36 cellular contexts compared by ENCODE assay signal in the genomic region with DNA sequence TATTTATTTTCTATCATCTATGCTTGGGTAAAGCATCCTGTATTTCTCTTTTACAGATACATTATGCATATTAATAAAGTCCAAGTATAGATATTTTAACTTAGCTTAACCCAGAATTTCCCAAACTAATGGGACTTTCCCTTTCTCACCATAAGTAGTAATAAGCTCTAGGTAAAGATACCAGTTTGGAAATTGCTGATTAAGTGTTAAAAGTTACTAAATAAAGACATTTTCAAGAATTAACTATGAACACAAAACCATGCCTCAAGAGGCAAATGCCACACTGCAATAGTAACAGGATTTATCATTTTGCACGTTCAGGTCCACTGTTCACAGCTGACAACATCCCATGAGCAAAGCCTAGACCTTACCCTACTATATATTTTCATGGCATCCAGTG.
DNase-seq lines count a peak whose midpoint lies in the region; ATAC-seq, FAIRE-seq and TF ChIP-seq lines count a peak whose summit lies in the region.
"Had no signal": no experiment of that assay in that cellular context is flagged by ENCODE, and none has a peak within 500 bp of the region (broad histone marks: within the 10 kb centered on the region; RNA-seq: fewer than 3 reads in every experiment).

No MANE protein-coding gene starts in this region.

- H3K9me2 ChIP-seq in PC-9 (ENCODE audit: insufficient read depth) = no peaks in the 10 kb centered on the region; the same call in 1 of the 2 replicates

- POLR2A ChIA-PET in HepG2 (lab: Yijun Ruan, JAX) = no interaction called here
- POLR2A ChIA-PET in A549 (lab: Yijun Ruan, JAX) = no interaction called here
- POLR2A ChIA-PET in PC-9 (lab: Charles Lee; ENCODE audit: unreplicated experiment) = interaction anchor here (0.7 kb wide), 1 partner anchor 967 kb away, joined by 4 read pairs; no protein-coding TSS in a partner anchor
- POLR2A ChIA-PET in K562 (lab: Yijun Ruan, JAX) = no interaction called here
- POLR2A ChIA-PET in naive thymus-derived CD8-positive, alpha-beta T cell (lab: Charles Lee) = no interaction called here

- H3K79me2 ChIP-seq in HepG2 (ENCODE audit: insufficient read depth, low read length) (no peaks in the 10 kb centered on the region), PC-9 (ENCODE audit: low read depth) (no peaks in the 10 kb centered on the region), K562 (ENCODE audit: control insufficient read depth, insufficient read depth, low read length) (no peaks in the 10 kb centered on the region)

- H3K9ac ChIP-seq in HepG2 (ENCODE audit: insufficient read depth, low read depth, low read length) (no peak overlapping the region), K562 (ENCODE audit: insufficient read depth in 1 of 2, low read depth in 2 of 2, low read length in 2 of 2) (no peak overlapping the region)
- H3K9ac ChIP-seq: BLaER1; BLaER1 treated with 17β-estradiol and CSF1 and Interleukin-3, amounts not matched to agents 10 nM and 100 nM had no signal

- TF ChIP-seq EP300 in HepG2 (IDR thresholded peaks at IDR 0.05; ENCODE audit: low read depth in 2 of 2, low read length in 2 of 2) (no peak), HepG2 (CRISPR knock-in tag; IDR thresholded peaks at IDR 0.05; ENCODE audit: borderline replicate concordance) (no peak), A549 (IDR thresholded peaks at IDR 0.05) (no peak), K562 (IDR thresholded peaks at IDR 0.05; ENCODE audit: low read length) (no peak)

- H3K27ac Mint-ChIP-seq in activated CD4-positive, alpha-beta T cell treated with anti-CD3 and anti-CD28 coated beads, Interleukin-2, amount 10 ng/mL, durations not matched to agents 24 days and 14 days = no peak overlapping the region
- no peak overlapping the region for H3K27ac Mint-ChIP-seq in naive thymus-derived CD8-positive, alpha-beta T cell
- H3K27ac Mint-ChIP-seq: B cell; CD14-positive monocyte; CD4-positive, alpha-beta memory T cell; CD4-positive, alpha-beta T cell; CD4-positive, CD25-positive, alpha-beta regulatory T cell; CD8-positive, alpha-beta memory T cell; CD8-positive, alpha-beta T cell had no signal

- H3K4me1 Mint-ChIP-seq in activated CD4-positive, alpha-beta T cell treated with anti-CD3 and anti-CD28 coated beads, Interleukin-2, amount 10 ng/mL, durations not matched to agents 24 days and 14 days = no peaks in the 10 kb centered on the region
- no peaks in the 10 kb centered on the region for H3K4me1 Mint-ChIP-seq in naive thymus-derived CD8-positive, alpha-beta T cell
- H3K4me1 Mint-ChIP-seq: B cell; CD14-positive monocyte; CD4-positive, alpha-beta memory T cell; CD4-positive, CD25-positive, alpha-beta regulatory T cell; CD8-positive, alpha-beta memory T cell had no signal

- H3K4me3 ChIP-seq in HepG2 (replicated peaks in 1 of 3; ENCODE audit: insufficient read depth in 1 of 3, low read depth in 2 of 3, low read length in 3 of 3) (no peak overlapping the region), right lobe of liver (no peak overlapping the region), A549 (no peak overlapping the region), PC-9 (no peak overlapping the region), K562 (no peak overlapping the region)
- H3K4me3 ChIP-seq: BLaER1; BLaER1 treated with 17β-estradiol and CSF1 and Interleukin-3, amounts not matched to agents 10 nM and 100 nM had no signal

- H3K27me3 ChIP-seq in HepG2 (ENCODE audit: control insufficient read depth in 1 of 2, insufficient read depth in 2 of 2, low read length in 2 of 2) (no peaks in the 10 kb centered on the region), right lobe of liver (no peaks in the 10 kb centered on the region), PC-9 (ENCODE audit: insufficient read depth, low read depth) (peaks cover 18% of the 10 kb centered on the region), K562 (ENCODE audit: control insufficient read depth in 2 of 2, insufficient read depth in 2 of 2, low read length in 2 of 2) (no peaks in the 10 kb centered on the region)
- H3K27me3 ChIP-seq: BE2C; BLaER1; BLaER1 treated with 17β-estradiol and CSF1 and Interleukin-3, amounts not matched to agents 10 nM and 100 nM had no signal

- ATAC-seq in HepG2 = no peak
- ATAC-seq in right lobe of liver = no peak
- no peak for ATAC-seq in A549
- no peak for ATAC-seq in K562
- ATAC-seq in naive thymus-derived CD8-positive, alpha-beta T cell = no peak
- ATAC-seq: CD8-positive, alpha-beta T cell had no signal

- H3K36me3 Mint-ChIP-seq in activated CD4-positive, alpha-beta T cell treated with anti-CD3 and anti-CD28 coated beads, Interleukin-2, amount 10 ng/mL, durations not matched to agents 24 days and 14 days (ENCODE audit: low read depth) = no peaks in the 10 kb centered on the region
- no peaks in the 10 kb centered on the region for H3K36me3 Mint-ChIP-seq in naive thymus-derived CD8-positive, alpha-beta T cell
- H3K36me3 Mint-ChIP-seq: CD14-positive monocyte; CD4-positive, alpha-beta memory T cell; CD4-positive, CD25-positive, alpha-beta regulatory T cell; CD8-positive, alpha-beta memory T cell; CD8-positive, alpha-beta T cell had no signal

- no peak for TF ChIP-seq RAD21 in HepG2 (CRISPR knock-in tag; IDR thresholded peaks at IDR 0.05)
- TF ChIP-seq RAD21 in A549 (conservative IDR thresholded peaks at IDR 0.05 in 1 of 2, IDR thresholded peaks at IDR 0.05 in 1 of 2) = no peak
- TF ChIP-seq RAD21 in K562 (CRISPR knock-in tag; conservative IDR thresholded peaks at IDR 0.05 in 1 of 2, IDR thresholded peaks at IDR 0.05 in 1 of 2) = no peak

- H3K27ac ChIP-seq in HepG2 (ENCODE audit: extremely low read length, insufficient read depth, low read length) (no peak overlapping the region), right lobe of liver (no peak overlapping the region), A549 (no peak overlapping the region), PC-9 (no peak overlapping the region), K562 (ENCODE audit: extremely low read depth, low read depth, low read length) (no peak overlapping the region)
- H3K27ac ChIP-seq: 22Rv1; BLaER1; BLaER1 treated with 17β-estradiol and CSF1 and Interleukin-3, amounts not matched to agents 10 nM and 100 nM; C4-2B had no signal

- TF ChIP-seq POLR2A in HepG2 (IDR thresholded peaks at IDR 0.05; ENCODE audit: insufficient read depth in 1 of 2, low read depth in 2 of 2, low read length in 2 of 2) (no peak), right lobe of liver (IDR thresholded peaks at IDR 0.05) (no peak), A549 (IDR thresholded peaks at IDR 0.05; ENCODE audit: low read length) (no peak), K562 (conservative IDR thresholded peaks at IDR 0.05) (no peak)

- H2AFZ ChIP-seq in HepG2 (ENCODE audit: low read length) (no peak overlapping the region), PC-9 (0 out of 2 replicates have a peak overlapping the region, but pooled peaks have one; percentile 42), K562 (ENCODE audit: low read depth, low read length) (no peak overlapping the region)

- no peaks in the 10 kb centered on the region for H3K9me3 Mint-ChIP-seq in activated CD4-positive, alpha-beta T cell treated with anti-CD3 and anti-CD28 coated beads, Interleukin-2, amount 10 ng/mL, durations not matched to agents 24 days and 14 days
- peaks cover 0 to 10% (median 0%) of the 10 kb centered on the region in 9 donors for H3K9me3 Mint-ChIP-seq in naive thymus-derived CD8-positive, alpha-beta T cell
- H3K9me3 Mint-ChIP-seq: CD4-positive, alpha-beta T cell had no signal

- BruUV-seq in HepG2 (replicated peaks; lab: Mats Ljungman, UMichigan) (no TSS peak), PC-9 (replicated peaks; lab: Mats Ljungman, UMichigan) (no TSS peak), K562 (replicated peaks; lab: Mats Ljungman, UMichigan) (no TSS peak)

- DNase-seq in HepG2 (ENCODE audit: low spot score) = no peak
- DNase-seq in right lobe of liver = no peak
- DNase-seq in A549 (ENCODE audit: low read depth in 1 of 2, low spot score in 1 of 2) = no peak
- DNase-seq in PC-9 = no peak
- no peak for DNase-seq in K562 (ENCODE audit: extremely low read depth in 1 of 4, low spot score in 3 of 4)
- no peak for DNase-seq in activated CD4-positive, alpha-beta T cell treated with anti-CD3 and anti-CD28 coated beads, Interleukin-2, amount 10 ng/mL, durations not matched to agents 24 days and 14 days
- DNase-seq in KG1 (lab: John Stamatoyannopoulos, UW) = no peak
- no peak for DNase-seq in naive thymus-derived CD8-positive, alpha-beta T cell
- DNase-seq: 8988T; ACHN; AML-193; BE2C; C1 segment of cervical spinal cord; Caco-2; Calu3; CD4-positive, alpha-beta memory T cell; CD4-positive, alpha-beta T cell; CD4-positive, CD25-positive, alpha-beta regulatory T cell; CD8-positive, alpha-beta memory T cell; CD8-positive, alpha-beta T cell; COR-L47; DMS 273 treated with DMSO at 0.1 percent for 48 hours; DMS153; DMS53; DMS79; DMS79 treated with DMSO at 0.1 percent for 48 hours; DND-41; EL had no signal

- no peak overlapping the region for H3K4me3 Mint-ChIP-seq in activated CD4-positive, alpha-beta T cell treated with anti-CD3 and anti-CD28 coated beads, Interleukin-2, amount 10 ng/mL, durations not matched to agents 24 days and 14 days
- no peak overlapping the region for H3K4me3 Mint-ChIP-seq in naive thymus-derived CD8-positive, alpha-beta T cell
- H3K4me3 Mint-ChIP-seq: B cell; CD14-positive monocyte; CD4-positive, alpha-beta memory T cell; CD4-positive, alpha-beta T cell; CD4-positive, CD25-positive, alpha-beta regulatory T cell; CD8-positive, alpha-beta memory T cell; CD8-positive, alpha-beta T cell had no signal

- FAIRE-seq in HepG2 (lab: Jason Lieb, UNC) = no peak
- FAIRE-seq in A549 (lab: Jason Lieb, UNC) = peak; percentile 23
- FAIRE-seq in K562 (lab: Jason Lieb, UNC) = no peak
- FAIRE-seq: A204.1, D721Med had no signal

- WGBS in HepG2 (ENCODE audit: low lambda C conversion rate) = 3% methylated on average over 1 of the region's 1 CpG
- WGBS in right lobe of liver (ENCODE audit: insufficient coverage, low coverage, low lambda C conversion rate, missing lambda C conversion rate) = 0% methylated on average over 1 of the region's 1 CpG
- 0% methylated on average over 1 of the region's 1 CpG for WGBS in A549 (ENCODE audit: missing lambda C conversion rate)
- 0% methylated on average over 1 of the region's 1 CpG for WGBS in K562 (ENCODE audit: insufficient coverage, low coverage, missing lambda C conversion rate)

- H3K9me1 ChIP-seq in K562 (ENCODE audit: control insufficient read depth, insufficient read depth, low read length) = no peaks in the 10 kb centered on the region

- H3K4me2 ChIP-seq in HepG2 (ENCODE audit: low read depth, low read length) (no peak overlapping the region), A549 (no peak overlapping the region), PC-9 (no peak overlapping the region), K562 (ENCODE audit: insufficient read depth, low read length) (no peak overlapping the region)
- H3K4me2 ChIP-seq: BLaER1; BLaER1 treated with 17β-estradiol and CSF1 and Interleukin-3, amounts not matched to agents 10 nM and 100 nM had no signal

- H4K20me1 ChIP-seq in HepG2 (ENCODE audit: insufficient read depth, low read length) (no peaks in the 10 kb centered on the region), PC-9 (ENCODE audit: insufficient read depth) (no peaks in the 10 kb centered on the region; the same call in 1 of the 2 replicates), K562 (replicated peaks; ENCODE audit: control insufficient read depth, insufficient read depth, low read length) (no peaks in the 10 kb centered on the region)
- H4K20me1 ChIP-seq: BLaER1; BLaER1 treated with 17β-estradiol and CSF1 and Interleukin-3, amounts not matched to agents 10 nM and 100 nM had no signal

- no peaks in the 10 kb centered on the region for H3K27me3 Mint-ChIP-seq in activated CD4-positive, alpha-beta T cell treated with anti-CD3 and anti-CD28 coated beads, Interleukin-2, amount 10 ng/mL, durations not matched to agents 24 days and 14 days
- H3K27me3 Mint-ChIP-seq in naive thymus-derived CD8-positive, alpha-beta T cell = no peaks in the 10 kb centered on the region
- H3K27me3 Mint-ChIP-seq: B cell; CD4-positive, alpha-beta memory T cell; CD4-positive, alpha-beta T cell; CD4-positive, CD25-positive, alpha-beta regulatory T cell; CD8-positive, alpha-beta memory T cell had no signal

- no peaks in the 10 kb centered on the region for H3F3A ChIP-seq in PC-9 (ENCODE audit: insufficient read depth, low read depth)

- no peaks in the 10 kb centered on the region for H3K9me3 ChIP-seq in HepG2 (ENCODE audit: low read length)
- no peaks in the 10 kb centered on the region for H3K9me3 ChIP-seq in right lobe of liver
- H3K9me3 ChIP-seq in A549 = no peaks in the 10 kb centered on the region
- H3K9me3 ChIP-seq in PC-9 (ENCODE audit: insufficient read depth, low read depth) = no peaks in the 10 kb centered on the region; the same call in 1 of the 2 replicates
- no peaks in the 10 kb centered on the region for H3K9me3 ChIP-seq in K562 (replicated peaks; ENCODE audit: control insufficient read depth, insufficient read depth, low read depth, low read length)
- H3K9me3 ChIP-seq: BE2C, Caco-2 had no signal

- CTCF ChIA-PET in HepG2 (lab: Yijun Ruan, JAX; ENCODE audit: low intra/inter-chr PET ratio, low total read pairs) (no interaction called here), A549 (lab: Yijun Ruan, JAX) (no interaction called here), PC-9 (lab: Charles Lee) (no interaction called here), K562 (lab: Yijun Ruan, JAX; ENCODE audit: low intra/inter-chr PET ratio) (no interaction called here)

- intact Hi-C loops in HepG2 (cut with micrococcal nuclease; ENCODE audit: unreplicated experiment) = no loop called here
- intact Hi-C loops in right lobe of liver (cut with DNase I) = no loop called here
- intact Hi-C loops in PC-9 (cut with micrococcal nuclease; ENCODE audit: unreplicated experiment) = no loop called here
- intact Hi-C loops in K562 (cut with micrococcal nuclease) = no loop called here
- intact Hi-C loops in activated CD4-positive, alpha-beta T cell treated with anti-CD3 and anti-CD28 coated beads, Interleukin-2, amount 10 ng/mL, durations not matched to agents 24 days and 14 days (cut with micrococcal nuclease) = no loop called here

- TF ChIP-seq CTCF in HepG2 (CRISPR knock-in tag; IDR thresholded peaks at IDR 0.05) = no peak
- no peak for TF ChIP-seq CTCF in right lobe of liver (IDR thresholded peaks at IDR 0.05)
- no peak for TF ChIP-seq CTCF in A549 (IDR thresholded peaks at IDR 0.05)
- TF ChIP-seq CTCF in PC-9 (conservative IDR thresholded peaks at IDR 0.05) = no peak
- no peak for TF ChIP-seq CTCF in K562 (IDR thresholded peaks at IDR 0.05 in 2 of 3, conservative IDR thresholded peaks at IDR 0.05 in 1 of 3; ENCODE audit: insufficient read depth in 2 of 3, low read depth in 1 of 3, low read length in 3 of 3)

- H3K36me3 ChIP-seq in HepG2 (replicated peaks in 1 of 2; ENCODE audit: control insufficient read depth in 1 of 2, insufficient read depth in 2 of 2, low read length in 2 of 2) (no peaks in the 10 kb centered on the region), right lobe of liver (no peaks in the 10 kb centered on the region), PC-9 (ENCODE audit: low read depth) (no peaks in the 10 kb centered on the region), K562 (ENCODE audit: control insufficient read depth, insufficient read depth, low read length) (no peaks in the 10 kb centered on the region)
- H3K36me3 ChIP-seq: BE2C; BLaER1; BLaER1 treated with 17β-estradiol and CSF1 and Interleukin-3, amounts not matched to agents 10 nM and 100 nM had no signal

- in situ Hi-C loops in HepG2 (cut with HindIII; ENCODE audit: extremely low pct_ligation_motif_present, low pct_unique_long_range_greater_than_20kb) (no loop called here), K562 (cut with MboI) (no loop called here)

- no peaks in the 10 kb centered on the region for H3K4me1 ChIP-seq in HepG2 (ENCODE audit: insufficient read depth, low read length)
- H3K4me1 ChIP-seq in right lobe of liver = no peaks in the 10 kb centered on the region
- H3K4me1 ChIP-seq in A549 = no peaks in the 10 kb centered on the region
- H3K4me1 ChIP-seq in PC-9 (replicated peaks; ENCODE audit: insufficient read depth) = no peaks in the 10 kb centered on the region
- H3K4me1 ChIP-seq in K562 (replicated peaks in 1 of 2; ENCODE audit: control insufficient read depth in 2 of 2, insufficient read depth in 2 of 2, low read length in 2 of 2) = no peaks in the 10 kb centered on the region
- H3K4me1 ChIP-seq: BE2C; BLaER1; BLaER1 treated with 17β-estradiol and CSF1 and Interleukin-3, amounts not matched to agents 10 nM and 100 nM; Caco-2 had no signal

Comparison
In these comparisons a context has a peak if more than half of its experiments do, and no peak if none do; other contexts are left out.
1. Of the 241 proteins assayed by ChIP-seq in both HepG2 and K562: peak only in HepG2: MAFF and MAFK; only in K562: none; in both: none; in neither: 239.